8 cellular contexts compared by ENCODE assay signal in the genomic region with DNA sequence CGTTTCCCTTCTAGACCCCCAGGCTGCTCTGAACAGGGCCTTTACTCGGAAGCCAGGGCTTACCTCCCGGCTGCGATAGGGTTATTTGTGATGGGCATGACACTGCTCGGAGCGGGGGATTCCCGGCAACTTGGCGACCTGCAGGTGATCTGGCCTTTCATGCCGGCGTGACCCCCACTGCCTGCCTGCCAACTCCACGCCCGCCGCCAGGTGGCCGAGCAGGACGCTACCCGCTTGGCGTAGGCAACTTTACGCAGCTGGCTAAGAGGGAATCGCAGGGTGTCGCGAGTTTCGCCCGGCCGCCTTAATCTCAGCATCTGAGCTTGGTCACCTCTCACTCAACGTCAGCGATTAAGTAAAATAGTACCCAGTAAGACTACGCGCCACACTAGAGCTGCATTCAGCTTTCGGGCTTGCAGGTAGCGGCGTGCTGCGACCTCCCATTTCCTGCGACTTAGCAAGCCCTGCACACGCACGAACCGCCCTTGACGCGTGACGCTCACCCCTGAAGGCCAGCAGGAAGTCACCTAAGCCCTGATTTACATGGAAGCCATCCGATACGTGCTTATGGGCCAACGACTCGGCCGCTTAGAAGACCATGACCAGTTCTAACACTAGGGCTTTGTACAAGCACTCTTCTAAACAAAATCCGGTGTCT. TPM values are rescaled to one million over a fixed set of nuclear protein-coding genes. Genes with fewer than 3 reads are reported as not detected.
DNase-seq lines count a peak whose midpoint lies in the region; TF ChIP-seq lines count a peak whose summit lies in the region.

No MANE protein-coding gene starts in this region.

- peak; percentile 88 for TF ChIP-seq CTCF in type B pancreatic cell (conservative IDR thresholded peaks at IDR 0.05)

- peaks cover 30% of the 10 kb centered on the region for H3K36me3 Mint-ChIP-seq in activated naive CD8-positive, alpha-beta T cell
- H3K36me3 Mint-ChIP-seq in type B pancreatic cell = peaks cover 55% of the 10 kb centered on the region

- H3K4me3 Mint-ChIP-seq in activated naive CD8-positive, alpha-beta T cell = peak overlapping the region; percentile 96
- H3K4me3 Mint-ChIP-seq in type B pancreatic cell = peak overlapping the region; percentile 95

- DNase-seq in GM04503 (ENCODE audit: low read depth) (peak; percentile 27), H7 (peak; percentile 86), LoVo (ENCODE audit: low spot score) (peak; percentile 90), SK-MEL-5 (ENCODE audit: low read depth, low spot score) (peak; percentile 77), cardiac septum (ENCODE audit: low spot score) (peak; percentile 92), pons (ENCODE audit: low spot score) (peak; percentile 60), type B pancreatic cell (ENCODE audit: extremely low spot score, unreplicated experiment) (peak; percentile 86)

- H3K27me3 ChIP-seq in H7 (ENCODE audit: control insufficient read depth, insufficient read depth, low read length) = no peaks in the 10 kb centered on the region

- peaks cover 9% of the 10 kb centered on the region for H3K9me3 Mint-ChIP-seq in activated naive CD8-positive, alpha-beta T cell (ENCODE audit: low read depth)
- H3K9me3 Mint-ChIP-seq in type B pancreatic cell = peaks cover 13% of the 10 kb centered on the region

- in situ Hi-C loops in SK-MEL-5 (cut with HindIII; ENCODE audit: low pct_unique_long_range_greater_than_20kb, low sequenced_read_pairs) = no loop called here

- peak overlapping the region; percentile 98 for H3K27ac Mint-ChIP-seq in activated naive CD8-positive, alpha-beta T cell
- H3K27ac Mint-ChIP-seq in type B pancreatic cell = peak overlapping the region; percentile 96

- intact Hi-C loops in cardiac septum (cut with DNase I) = loop anchor here (1.0 to 10.0 kb wide), 5 partner anchors 33 to 1115 kb away; a partner anchor contains a TSS

- no peaks in the 10 kb centered on the region for H3K36me3 ChIP-seq in H7 (replicated peaks; ENCODE audit: control insufficient read depth, insufficient read depth, low read length)

- H3K4me3 ChIP-seq in H7 (ENCODE audit: insufficient read depth, low read depth, low read length) = peak overlapping the region; percentile 90

- H3K4me1 Mint-ChIP-seq in activated naive CD8-positive, alpha-beta T cell (ENCODE audit: low read depth) = peaks cover 59% of the 10 kb centered on the region
- peaks cover 10% of the 10 kb centered on the region for H3K4me1 Mint-ChIP-seq in type B pancreatic cell (ENCODE audit: unreplicated experiment)

- no peaks in the 10 kb centered on the region for H3K27me3 Mint-ChIP-seq in activated naive CD8-positive, alpha-beta T cell
- H3K27me3 Mint-ChIP-seq in type B pancreatic cell = peaks cover 13% of the 10 kb centered on the region

RNA-seq across cellular contexts. Expression of a gene that starts 33.3 kb away (rescaled TPM):
- 31.7 and 33.8 TPM in 2 replicates for total RNA-seq in H7 (2014; rRNA removed; shearing (Covaris generic))
- 33.2 and 33.7 TPM in 2 replicates for total RNA-seq in SK-MEL-5 (2014; rRNA removed; shearing (Covaris generic))
- polyA plus RNA-seq in SK-MEL-5 (2015; cell fraction: cytosol; rRNA removed) = 62.4 and 70.6 TPM in 2 replicates
- 28.4 and 34.5 TPM in 2 replicates for polyA plus RNA-seq in SK-MEL-5 (2015; cell fraction: nucleus; rRNA removed)
- total RNA-seq in cardiac septum = 51.7 TPM
- 86.3 and 134 TPM in 2 replicates for total RNA-seq in type B pancreatic cell (ENCODE audit: low replicate concordance)

RNA-seq across cellular contexts. Expression of a gene that starts 33.5 kb away (rescaled TPM):
- 1.7 and 3.0 TPM in 2 replicates for total RNA-seq in H7 (2014; rRNA removed; shearing (Covaris generic))
- 14.1 and 15.9 TPM in 2 replicates for total RNA-seq in SK-MEL-5 (2014; rRNA removed; shearing (Covaris generic))
- 4.2 and 4.3 TPM in 2 replicates for polyA plus RNA-seq in SK-MEL-5 (2015; cell fraction: cytosol; rRNA removed)
- 2.0 and 5.4 TPM in 2 replicates for polyA plus RNA-seq in SK-MEL-5 (2015; cell fraction: nucleus; rRNA removed)
- 2.5 TPM for total RNA-seq in cardiac septum
- 1.9 and 2.7 TPM in 2 replicates for total RNA-seq in type B pancreatic cell (ENCODE audit: low replicate concordance)

RNA-seq across cellular contexts. Expression of a gene that starts 44.0 kb away (rescaled TPM):
- not detected in 2 replicates for total RNA-seq in H7 (2014; rRNA removed; shearing (Covaris generic))
- total RNA-seq in SK-MEL-5 (2014; rRNA removed; shearing (Covaris generic)) = 0.24 TPM in 1 of 2 replicates, not detected in the other
- polyA plus RNA-seq in SK-MEL-5 (2015; cell fraction: cytosol; rRNA removed) = 0.05 and 0.09 TPM in 2 replicates
- not detected in 2 replicates for polyA plus RNA-seq in SK-MEL-5 (2015; cell fraction: nucleus; rRNA removed)
- total RNA-seq in cardiac septum (not detected), type B pancreatic cell (ENCODE audit: low replicate concordance) (not detected in 2 replicates)

Comparison
In these comparisons a context has a peak if more than half of its experiments do, and no peak if none do; other contexts are left out.
1. Peak in every context shown above with its lines: DNase-seq and H3K4me3 ChIP-seq.
2. DNase-seq: peak in every context shown above with its lines; median percentile 92 in cardiac septum; 90 in LoVo; 86 in H7; 86 in type B pancreatic cell; 77 in SK-MEL-5; 60 in pons; 27 in GM04503.